In genomic region chr6:33344771-33345697, GRCh38 we compare ENCODE assay signal across 8 cellular contexts. TPM values are rescaled to one million over a fixed set of nuclear protein-coding genes. Genes with fewer than 3 reads are reported as not detected.
DNase-seq lines count a peak whose midpoint lies in the region; ATAC-seq and TF ChIP-seq lines count a peak whose summit lies in the region.

No MANE protein-coding gene starts in this region.

- TF ChIP-seq POLR2A in adrenal gland (IDR thresholded peaks at IDR 0.05), result no peak
- TF ChIP-seq POLR2A in gastrocnemius medialis (IDR thresholded peaks at IDR 0.05), result no peak

- ATAC-seq in Right ventricle myocardium inferior (peak; percentile 23), T-cell (replicated peaks in 1 of 4) (peak; percentile 64 to 74 (median 72)), right cardiac atrium (peak; percentile 56 to 69), gastrocnemius medialis (peak in 1 of 2 donors; percentile 64), GM21619 (IDR thresholded peaks at IDR 0.05; ENCODE audit: unreplicated experiment) (no peak)

- no peaks in the 10 kb centered on the region for H3K36me3 ChIP-seq in adrenal gland (replicated peaks in 1 of 2)
- no peaks in the 10 kb centered on the region for H3K36me3 ChIP-seq in gastrocnemius medialis

- H3K4me3 ChIP-seq in adrenal gland, result peak overlapping the region in 1 of 4 donors; percentile 1
- H3K4me3 ChIP-seq in right cardiac atrium (ENCODE audit: low read length), result no peak overlapping the region
- H3K4me3 ChIP-seq in gastrocnemius medialis, result no peak overlapping the region

- H3K9me3 ChIP-seq in adrenal gland (replicated peaks in 1 of 3), result no peaks in the 10 kb centered on the region
- no peaks in the 10 kb centered on the region for H3K9me3 ChIP-seq in right cardiac atrium (ENCODE audit: control insufficient read depth, low read length)
- no peaks in the 10 kb centered on the region for H3K9me3 ChIP-seq in gastrocnemius medialis

- H3K4me3 Mint-ChIP-seq in T-cell, result peak overlapping the region; percentile 73 to 84 (median 76)

- H3K36me3 Mint-ChIP-seq in T-cell, result no peaks in the 10 kb centered on the region

- H3K27ac Mint-ChIP-seq in T-cell, result peak overlapping the region; percentile 92 to 94

- H3K4me1 ChIP-seq in adrenal gland (replicated peaks in 1 of 2), result no peaks in the 10 kb centered on the region
- no peaks in the 10 kb centered on the region for H3K4me1 ChIP-seq in right cardiac atrium (ENCODE audit: control insufficient read depth, insufficient read depth, low read length)
- peaks cover 0 to 3% of the 10 kb centered on the region in 2 donors for H3K4me1 ChIP-seq in gastrocnemius medialis

- peaks cover 36 to 54% (median 47%) of the 10 kb centered on the region in 3 donors for H3K4me1 Mint-ChIP-seq in T-cell

- H3K27ac ChIP-seq in adrenal gland (no peak overlapping the region), right cardiac atrium (ENCODE audit: low read length) (no peak overlapping the region), gastrocnemius medialis (no peak overlapping the region)

- H3K27me3 ChIP-seq in adrenal gland, result no peaks in the 10 kb centered on the region
- no peaks in the 10 kb centered on the region for H3K27me3 ChIP-seq in right cardiac atrium (ENCODE audit: control insufficient read depth, insufficient read depth)
- H3K27me3 ChIP-seq in gastrocnemius medialis, result no peaks in the 10 kb centered on the region

- DNase-seq in Right ventricle myocardium inferior (ENCODE audit: missing footprints) (no peak), cardiac septum (ENCODE audit: low spot score) (no peak), NCI-H146 (lab: John Stamatoyannopoulos, UW) (peak; percentile 76), T-cell (peak; percentile 47 to 84 (median 70)), adrenal gland (peak; percentile 33 to 85 (median 69)), right cardiac atrium (peak; percentile 58 to 84 (median 73)), gastrocnemius medialis (peak; percentile 24 to 36)

- peak; percentile 54 to 72 (median 68) for TF ChIP-seq CTCF in adrenal gland (IDR thresholded peaks at IDR 0.05)
- TF ChIP-seq CTCF in gastrocnemius medialis (IDR thresholded peaks at IDR 0.05 in 4 of 5, conservative IDR thresholded peaks at IDR 0.05 in 1 of 5), result peak; percentile 33 to 64 (median 56)

- POLR2A ChIA-PET in T-cell (lab: Charles Lee), result interaction anchor here (0.5 to 1.8 kb wide), 9 partner anchors 27 to 976 kb away, joined by 3 to 5 read pairs (median 4); partner anchors contain the start of gene ZBTB22 (in 1 of the 2)

- CTCF ChIA-PET in T-cell (lab: Charles Lee), result interaction anchor here (0.6 to 3.0 kb wide), 22 partner anchors 12 to 1728 kb away, joined by 3 to 40 read pairs (median 4); partner anchors contain the start of genes WDR46 (in 2 of the 2), B3GALT4 (in 1 of the 2), ITPR3 (in 1 of the 2) and RGL2 (in 1 of the 2)

- in situ Hi-C loops in gastrocnemius medialis (cut with MboI; ENCODE audit: low sequenced_read_pairs in 4 of 4), result no loop called here

- intact Hi-C loops in Right ventricle myocardium inferior (cut with DNase I), result no loop called here
- intact Hi-C loops in cardiac septum (cut with DNase I), result loop anchor here (2.0 kb wide), 1 partner anchor 64 kb away; no protein-coding TSS in a partner anchor
- intact Hi-C loops in adrenal gland (cut with DNase I), result no loop called here
- intact Hi-C loops in right cardiac atrium (cut with DNase I), result no loop called here
- intact Hi-C loops in gastrocnemius medialis (cut with DNase I; ENCODE audit: low total_unique reads), result loop anchor here (1.0 kb wide), 2 partner anchors 22 to 68 kb away; partner anchors contain the start of gene B3GALT4

- 18 to 23% (median 20%) methylated on average over 20 to 22 of the region's 22 CpGs for WGBS in adrenal gland, 4 donors
- WGBS in right cardiac atrium, result 22% methylated on average over 22 of the region's 22 CpGs

- no peaks in the 10 kb centered on the region for H3K27me3 Mint-ChIP-seq in T-cell

- no peaks in the 10 kb centered on the region for H3K9me3 Mint-ChIP-seq in T-cell

RNA-seq across cellular contexts. Expression of gene DAXX, which starts 22.3 kb away (rescaled TPM):
- total RNA-seq in Right ventricle myocardium inferior, result 22.4 TPM
- 19.8 TPM for total RNA-seq in cardiac septum
- 10 to 100 TPM; 36.3 to 91.4 (median 87.7) TPM for total RNA-seq in T-cell
- total RNA-seq in adrenal gland, result 100 to 1,000 TPM in 1 of 8 donors, 10 to 100 TPM in 7; 36.7 to 106 (median 44.8) TPM
- 10 to 100 TPM; 45.8 to 81.8 (median 49.8) TPM for polyA plus RNA-seq in adrenal gland
- total RNA-seq in right cardiac atrium, result 10 to 100 TPM; 18.3 to 23.9 (median 20.8) TPM
- polyA plus RNA-seq in right cardiac atrium, result 17.6 TPM
- 10 to 100 TPM; 37.2 to 76.0 (median 59.8) TPM for total RNA-seq in gastrocnemius medialis

RNA-seq across cellular contexts. Expression of gene ZBTB22, which starts 27.5 kb away (rescaled TPM):
- 10.8 TPM for total RNA-seq in Right ventricle myocardium inferior
- 19.9 TPM for total RNA-seq in cardiac septum
- 10 to 100 TPM; 17.6 to 32.0 (median 26.3) TPM for total RNA-seq in T-cell
- total RNA-seq in adrenal gland, result 10 to 100 TPM; 18.8 to 40.3 (median 24.8) TPM
- polyA plus RNA-seq in adrenal gland, result 10 to 100 TPM; 13.0 to 17.9 (median 15.4) TPM
- 10 to 100 TPM; 12.7 to 18.2 (median 15.5) TPM for total RNA-seq in right cardiac atrium
- 12.5 TPM for polyA plus RNA-seq in right cardiac atrium
- 10 to 100 TPM in 3 of 4 donors, 1 to 10 TPM in 1; 9.0 to 19.3 (median 16.3) TPM for total RNA-seq in gastrocnemius medialis

RNA-seq across cellular contexts. Expression of gene TAPBP, which starts 31.2 kb away (rescaled TPM):
- total RNA-seq in Right ventricle myocardium inferior (82.3 TPM), cardiac septum (85.8 TPM), T-cell (100 to 1,000 TPM; 224 to 271 (median 254) TPM), adrenal gland (100 to 1,000 TPM; 112 to 322 (median 218) TPM), right cardiac atrium (10 to 100 TPM; 85.1 to 91.6 (median 87.2) TPM), gastrocnemius medialis (10 to 100 TPM; 15.9 to 42.4 (median 36.5) TPM)
- polyA plus RNA-seq in adrenal gland (100 to 1,000 TPM in 2 of 3 donors, 10 to 100 TPM in 1; 38.7 to 163 (median 107) TPM), right cardiac atrium (35.3 TPM)

RNA-seq across cellular contexts. Expression of gene RGL2, which starts 46.3 kb away (rescaled TPM):
- total RNA-seq in Right ventricle myocardium inferior (64.5 TPM), cardiac septum (46.9 TPM), T-cell (10 to 100 TPM; 55.9 to 72.0 (median 66.0) TPM), adrenal gland (100 to 1,000 TPM in 1 of 8 donors, 10 to 100 TPM in 7; 51.3 to 177 (median 85.4) TPM), right cardiac atrium (10 to 100 TPM; 47.6 to 56.3 (median 54.5) TPM), gastrocnemius medialis (10 to 100 TPM; 39.8 to 52.3 (median 40.8) TPM)
- polyA plus RNA-seq in adrenal gland (100 to 1,000 TPM in 2 of 3 donors, 10 to 100 TPM in 1; 36.4 to 224 (median 147) TPM), right cardiac atrium (40.6 TPM)

RNA-seq across cellular contexts. Expression of gene KIFC1, which starts 46.6 kb away (rescaled TPM):
- total RNA-seq in Right ventricle myocardium inferior (1.3 TPM), cardiac septum (0.24 TPM), T-cell (1 to 10 TPM; 1.1 to 2.9 (median 1.8) TPM), adrenal gland (1 to 10 TPM in 6 of 8 donors, under 1 TPM in 1, not detected in 1; 0.60 to 3.3 (median 1.6) TPM), right cardiac atrium (1 to 10 TPM in 2 of 4 donors, under 1 TPM in 1, not detected in 1; 0.62 to 1.2 (median 1.1) TPM), gastrocnemius medialis (1 to 10 TPM in 1 of 4 donors, under 1 TPM in 1, not detected in 2; 0.64 to 1.4 TPM)
- polyA plus RNA-seq in adrenal gland (1 to 10 TPM in 1 of 3 donors, under 1 TPM in 2; 0.74 to 1.4 (median 0.88) TPM), right cardiac atrium (0.16 TPM)

Comparison
In these comparisons a context has a peak if more than half of its experiments do, and no peak if none do; other contexts are left out.
1. DNase-seq: peak in NCI-H146 (single experiment), T-cell (34 of 34), adrenal gland (7 of 7), right cardiac atrium (3 of 3) and gastrocnemius medialis (2 of 2); none in Right ventricle myocardium inferior (single experiment) and cardiac septum (single experiment).
2. intact Hi-C loops: an anchor here in cardiac septum (2.0 kb wide) and gastrocnemius medialis (1.0 kb wide); none called in Right ventricle myocardium inferior, adrenal gland and right cardiac atrium.